ENCODE assay signal across 1 cellular context in genomic region chrX:109632906-109633504, GRCh38.
A peak's percentile ranks its signal among the peaks of the same experiment; 100 is the strongest.
TF ChIP-seq lines count a peak whose summit lies in the region.

No MANE protein-coding gene starts in this region.

TF ChIP-seq in IMR-90, 13 proteins besides CTCF, POLR2A, EP300 and RAD21 (continued from another document):
- TF ChIP-seq, protein P1, sequence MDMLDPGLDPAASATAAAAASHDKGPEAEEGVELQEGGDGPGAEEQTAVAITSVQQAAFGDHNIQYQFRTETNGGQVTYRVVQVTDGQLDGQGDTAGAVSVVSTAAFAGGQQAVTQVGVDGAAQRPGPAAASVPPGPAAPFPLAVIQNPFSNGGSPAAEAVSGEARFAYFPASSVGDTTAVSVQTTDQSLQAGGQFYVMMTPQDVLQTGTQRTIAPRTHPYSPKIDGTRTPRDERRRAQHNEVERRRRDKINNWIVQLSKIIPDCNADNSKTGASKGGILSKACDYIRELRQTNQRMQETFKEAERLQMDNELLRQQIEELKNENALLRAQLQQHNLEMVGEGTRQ (IDR thresholded peaks at IDR 0.05; ENCODE audit: low read depth, low read length), result no peak
- no peak for TF ChIP-seq MAZ (IDR thresholded peaks at IDR 0.05; ENCODE audit: borderline replicate concordance, low read depth, low read length)
- peak; percentile 46 for TF ChIP-seq SMC3 (IDR thresholded peaks at IDR 0.05; ENCODE audit: low read depth, low read length)
- TF ChIP-seq ELK1 (IDR thresholded peaks at IDR 0.05; ENCODE audit: borderline replicate concordance, low read depth, low read length), result no peak
- TF ChIP-seq RCOR1 (IDR thresholded peaks at IDR 0.05; ENCODE audit: insufficient replicate concordance, low read length), result no peak
